15 cellular contexts compared by ENCODE assay signal in the genomic region with DNA sequence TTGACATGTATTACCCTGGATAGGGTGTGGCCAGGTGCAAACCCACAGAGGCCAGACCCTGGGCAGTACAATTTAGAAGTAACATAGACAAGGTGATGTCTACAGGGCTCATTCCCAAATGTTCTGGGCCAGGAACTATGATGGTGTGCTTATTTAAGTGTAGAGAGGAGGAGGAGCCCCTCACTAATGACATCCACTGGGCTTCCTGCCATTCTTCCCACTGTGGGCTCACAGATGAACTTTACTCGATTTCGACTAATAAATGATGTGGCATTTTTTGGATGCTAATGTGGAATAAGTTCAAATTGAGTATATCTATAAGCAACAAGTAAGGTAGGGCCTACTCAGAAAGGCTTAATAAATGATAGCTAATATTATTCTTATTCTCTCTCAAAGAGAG.
DNase-seq lines count a peak whose midpoint lies in the region; ATAC-seq and TF ChIP-seq lines count a peak whose summit lies in the region.
"Had no signal": no experiment of that assay in that cellular context is flagged by ENCODE, and none has a peak within 500 bp of the region (broad histone marks: within the 10 kb centered on the region; RNA-seq: fewer than 3 reads in every experiment).

No MANE protein-coding gene starts in this region.

- H3K9me2 ChIP-seq in GM23248 (ENCODE audit: insufficient read depth), result no peaks in the 10 kb centered on the region

- H3F3A ChIP-seq in GM23248 (ENCODE audit: insufficient read depth), result peaks cover 26% of the 10 kb centered on the region

- H4K20me1 ChIP-seq in GM23248 (ENCODE audit: insufficient read depth) (no peaks in the 10 kb centered on the region), fibroblast of lung (ENCODE audit: control insufficient read depth, extremely low read depth, insufficient read depth, low read length) (no peaks in the 10 kb centered on the region)

- peaks cover 41% of the 10 kb centered on the region for H3K4me1 ChIP-seq in GM23248 (ENCODE audit: insufficient read depth)
- H3K4me1 ChIP-seq in RWPE2 (ENCODE audit: insufficient read depth, poor library complexity, severe bottlenecking), result peaks cover 35% of the 10 kb centered on the region
- H3K4me1 ChIP-seq in fibroblast of lung (ENCODE audit: control insufficient read depth, extremely low read depth, insufficient read depth, low read length), result peaks cover 24% of the 10 kb centered on the region
- peaks cover 52% of the 10 kb centered on the region for H3K4me1 ChIP-seq in skeletal muscle satellite cell (ENCODE audit: control insufficient read depth, insufficient read depth, low read length)
- no peaks in the 10 kb centered on the region for H3K4me1 ChIP-seq in thyroid gland

- TF ChIP-seq POLR2A in thyroid gland (IDR thresholded peaks at IDR 0.05), result no peak

- no peak overlapping the region for H3K4me2 ChIP-seq in GM23248 (ENCODE audit: unreplicated experiment)
- no peak overlapping the region for H3K4me2 ChIP-seq in fibroblast of lung (ENCODE audit: extremely low read depth, insufficient read depth, low read length)
- no peak overlapping the region for H3K4me2 ChIP-seq in skeletal muscle satellite cell (ENCODE audit: low read length)
- H3K4me2 ChIP-seq: KMS-11 had no signal

- H3K9me3 ChIP-seq in GM23248 (ENCODE audit: low read depth) (no peaks in the 10 kb centered on the region), RWPE2 (ENCODE audit: severe bottlenecking) (no peaks in the 10 kb centered on the region), fibroblast of lung (ENCODE audit: control insufficient read depth, insufficient read depth, low read depth, low read length) (no peaks in the 10 kb centered on the region), skeletal muscle satellite cell (replicated peaks; ENCODE audit: low read length) (no peaks in the 10 kb centered on the region), thyroid gland (no peaks in the 10 kb centered on the region)

- H3K27ac ChIP-seq in GM23248 (peak overlapping the region; percentile 75), RWPE2 (ENCODE audit: poor library complexity, severe bottlenecking) (peak overlapping the region; percentile 80), fibroblast of lung (ENCODE audit: insufficient read depth, low read length) (peak overlapping the region; percentile 64), thyroid gland (no peak overlapping the region)
- H3K27ac ChIP-seq: KMS-11 had no signal

- H3K27me3 ChIP-seq in GM23248 (replicated peaks; ENCODE audit: insufficient read depth), result no peaks in the 10 kb centered on the region
- no peaks in the 10 kb centered on the region for H3K27me3 ChIP-seq in RWPE2 (ENCODE audit: insufficient read depth, poor library complexity, severe bottlenecking)
- H3K27me3 ChIP-seq in fibroblast of lung (ENCODE audit: control insufficient read depth, insufficient read depth, low read length), result no peaks in the 10 kb centered on the region
- H3K27me3 ChIP-seq in skeletal muscle satellite cell (ENCODE audit: control insufficient read depth, insufficient read depth, low read length), result no peaks in the 10 kb centered on the region
- no peaks in the 10 kb centered on the region for H3K27me3 ChIP-seq in thyroid gland

- DNase-seq in GM23248 (no peak), RWPE2 (ENCODE audit: low spot score) (no peak), fibroblast of lung (ENCODE audit: low read depth in 2 of 2) (peak; percentile 53 to 67), thyroid gland (no peak), A172 (ENCODE audit: low spot score) (no peak)
- DNase-seq: CD4-positive, alpha-beta T cell; NCI-H1417; NCI-H187; NCI-H2107; NCI-H226; NCI-H524; NCI-H82 had no signal

- H3K9ac ChIP-seq in GM23248 (no peak overlapping the region), fibroblast of lung (ENCODE audit: insufficient read depth, low read length) (no peak overlapping the region), skeletal muscle satellite cell (ENCODE audit: low read depth, low read length) (peak overlapping the region; percentile 82)
- H3K9ac ChIP-seq: KMS-11 had no signal

- no peak overlapping the region for H3K4me3 ChIP-seq in GM23248
- no peak overlapping the region for H3K4me3 ChIP-seq in RWPE2 (ENCODE audit: severe bottlenecking)
- no peak overlapping the region for H3K4me3 ChIP-seq in fibroblast of lung (replicated peaks in 1 of 4; ENCODE audit: control extremely low read depth in 1 of 4, insufficient read depth in 1 of 4, low read depth in 3 of 4, low read length in 4 of 4)
- no peak overlapping the region for H3K4me3 ChIP-seq in skeletal muscle satellite cell (ENCODE audit: low read length)
- no peak overlapping the region for H3K4me3 ChIP-seq in thyroid gland (replicated peaks in 1 of 3)

- H3K36me3 ChIP-seq in GM23248 (ENCODE audit: low read depth) (no peaks in the 10 kb centered on the region), RWPE2 (ENCODE audit: low read depth) (no peaks in the 10 kb centered on the region), fibroblast of lung (ENCODE audit: control insufficient read depth, insufficient read depth, low read length) (no peaks in the 10 kb centered on the region), skeletal muscle satellite cell (ENCODE audit: insufficient read depth, low read length) (no peaks in the 10 kb centered on the region), thyroid gland (no peaks in the 10 kb centered on the region)

- H2AFZ ChIP-seq in GM23248 (no peak overlapping the region), fibroblast of lung (ENCODE audit: low read length) (no peak overlapping the region)

- intact Hi-C loops in thyroid gland (cut with DNase I), result no loop called here

- 94 to 98% methylated on average over 2 of the region's 2 CpGs for WGBS in GM23248 (ENCODE audit: low coverage in 1 of 2, low lambda C conversion rate in 2 of 2, missing lambda C conversion rate in 2 of 2), 2 experiments
- WGBS in thyroid gland, 2 donors, result 88 to 89% methylated on average over 2 of the region's 2 CpGs

- H3K79me2 ChIP-seq in GM23248 (ENCODE audit: insufficient read depth), result no peaks in the 10 kb centered on the region
- no peaks in the 10 kb centered on the region for H3K79me2 ChIP-seq in fibroblast of lung (ENCODE audit: control insufficient read depth, insufficient read depth, low read length)

- in situ Hi-C loops in GM23248 (cut with MboI), result no loop called here

- no peak for TF ChIP-seq CTCF in RWPE2 (IDR thresholded peaks at IDR 0.05; ENCODE audit: poor library complexity, severe bottlenecking)
- TF ChIP-seq CTCF in fibroblast of lung (conservative IDR thresholded peaks at IDR 0.05 in 1 of 2, IDR thresholded peaks at IDR 0.05 in 1 of 2; ENCODE audit: low read depth in 1 of 2, low read length in 2 of 2), result no peak
- no peak for TF ChIP-seq CTCF in thyroid gland (IDR thresholded peaks at IDR 0.05)

- no peak for ATAC-seq in RWPE2 (ENCODE audit: low read depth)
- ATAC-seq in HG02798 (IDR thresholded peaks at IDR 0.05; ENCODE audit: poor library complexity, unreplicated experiment), result no peak

Comparison
In these comparisons a context has a peak if more than half of its experiments do, and no peak if none do; other contexts are left out.
1. DNase-seq: peak in fibroblast of lung (2 of 2); none in GM23248 (single experiment), RWPE2 (single experiment), thyroid gland (0 of 2) and A172 (single experiment).
2. H3K27ac ChIP-seq: peak in GM23248 (single experiment), RWPE2 (single experiment) and fibroblast of lung (single experiment); none in thyroid gland (0 of 3).